Comparison of ENCODE assay signal across 8 cellular contexts in genomic region chr2:230160112-230160660, GRCh38. TPM values are rescaled to one million over a fixed set of nuclear protein-coding genes. Genes with fewer than 3 reads are reported as not detected.
DNase-seq lines count a peak whose midpoint lies in the region; ATAC-seq and TF ChIP-seq lines count a peak whose summit lies in the region.

No MANE protein-coding gene starts in this region.

- H3K36me3 ChIP-seq in CD4-positive, alpha-beta memory T cell (ENCODE audit: insufficient read depth, low read length) = peaks cover 3% of the 10 kb centered on the region
- H3K36me3 ChIP-seq in SJCRH30 = no peaks in the 10 kb centered on the region

- H3K4me3 Mint-ChIP-seq in CD4-positive, alpha-beta memory T cell = peak overlapping the region in 2 of 8 donors; percentile 62 to 71
- H3K4me3 Mint-ChIP-seq in HFFc6 = no peak overlapping the region
- no peak overlapping the region for H3K4me3 Mint-ChIP-seq in glutamatergic neuron (ENCODE audit: unreplicated experiment)

- no peaks in the 10 kb centered on the region for H3K9me3 ChIP-seq in CD4-positive, alpha-beta memory T cell (ENCODE audit: control insufficient read depth in 1 of 2, low read length in 2 of 2)
- H3K9me3 ChIP-seq in SJCRH30 (replicated peaks) = no peaks in the 10 kb centered on the region

- intact Hi-C loops in CD4-positive, alpha-beta memory T cell (cut with micrococcal nuclease) = loop anchor here (1.0 kb wide), 3 partner anchors 359 to 451 kb away; no protein-coding TSS in a partner anchor

- peaks cover 7% of the 10 kb centered on the region for H3K4me1 ChIP-seq in CD4-positive, alpha-beta memory T cell (ENCODE audit: insufficient read depth, low read length)
- H3K4me1 ChIP-seq in SJCRH30 = no peaks in the 10 kb centered on the region

- DNase-seq in CD4-positive, alpha-beta memory T cell = peak; percentile 46 to 52 (median 50)
- DNase-seq in HFFc6 (peak; percentile 20), SJCRH30 (peak; percentile 19 to 66), glutamatergic neuron (peak; percentile 61), retina (peak; percentile 71), NCI-H2227 treated with DMSO at 0.1 percent for 48 hours (lab: John Stamatoyannopoulos, UW) (no peak)
- peak in 3 of 4 experiments; percentile 8 to 45 (median 32) for DNase-seq in activated naive CD4-positive, alpha-beta T cell (lab: John Stamatoyannopoulos, UW)

- no peaks in the 10 kb centered on the region for H3K27me3 Mint-ChIP-seq in CD4-positive, alpha-beta memory T cell
- H3K27me3 Mint-ChIP-seq in HFFc6 (ENCODE audit: insufficient read depth) = peaks cover 3% of the 10 kb centered on the region; the same call in 1 of the 2 replicates
- H3K27me3 Mint-ChIP-seq in glutamatergic neuron (ENCODE audit: unreplicated experiment) = peaks cover 3% of the 10 kb centered on the region

- ATAC-seq in GM19324 (IDR thresholded peaks at IDR 0.05; ENCODE audit: low FRiP score, unreplicated experiment) = no peak

- peak; percentile 96 for TF ChIP-seq CTCF in HFFc6 (IDR thresholded peaks at IDR 0.05)
- TF ChIP-seq CTCF in glutamatergic neuron (IDR thresholded peaks at IDR 0.05; ENCODE audit: partially characterized antibody, unreplicated experiment) = peak; percentile 93

- no peak overlapping the region for H3K4me3 ChIP-seq in CD4-positive, alpha-beta memory T cell (ENCODE audit: low read length in 2 of 2)
- no peak overlapping the region for H3K4me3 ChIP-seq in SJCRH30

- H3K27ac ChIP-seq in CD4-positive, alpha-beta memory T cell (ENCODE audit: low read depth, low read length) = no peak overlapping the region
- H3K27ac ChIP-seq in SJCRH30 = no peak overlapping the region

- H3K4me1 Mint-ChIP-seq in CD4-positive, alpha-beta memory T cell = peaks cover 0 to 6% (median 2%) of the 10 kb centered on the region in 4 donors
- H3K4me1 Mint-ChIP-seq in HFFc6 (ENCODE audit: low read depth) (peaks cover 12% of the 10 kb centered on the region; the same call in 1 of the 2 replicates), glutamatergic neuron (ENCODE audit: low read depth, unreplicated experiment) (peaks cover 2% of the 10 kb centered on the region)

- H3K27me3 ChIP-seq in CD4-positive, alpha-beta memory T cell (ENCODE audit: insufficient read depth, low read length) = no peaks in the 10 kb centered on the region
- no peaks in the 10 kb centered on the region for H3K27me3 ChIP-seq in SJCRH30

- CTCF ChIA-PET in CD4-positive, alpha-beta memory T cell (lab: Charles Lee; ENCODE audit: partially characterized antibody) = interaction anchor here (0.6 to 3.6 kb wide), 35 partner anchors 8 to 1349 kb away, joined by 3 to 42 read pairs (median 4); partner anchors contain the start of genes ITM2C and SLC16A14

- POLR2A ChIA-PET in CD4-positive, alpha-beta memory T cell (lab: Charles Lee; ENCODE audit: partially characterized antibody) = interaction anchor here (0.6 to 1.9 kb wide), 3 partner anchors 10 to 664 kb away, joined by 3 to 5 read pairs (median 4); no protein-coding TSS in a partner anchor

- peaks cover 11 to 17% of the 10 kb centered on the region in 2 donors for H3K36me3 Mint-ChIP-seq in CD4-positive, alpha-beta memory T cell
- H3K36me3 Mint-ChIP-seq in HFFc6 (ENCODE audit: low read depth) = no peaks in the 10 kb centered on the region
- no peaks in the 10 kb centered on the region for H3K36me3 Mint-ChIP-seq in glutamatergic neuron (ENCODE audit: unreplicated experiment)

- H3K9me3 Mint-ChIP-seq in CD4-positive, alpha-beta memory T cell = peaks cover 0 to 2% (median 0%) of the 10 kb centered on the region in 8 donors
- no peaks in the 10 kb centered on the region for H3K9me3 Mint-ChIP-seq in HFFc6
- no peaks in the 10 kb centered on the region for H3K9me3 Mint-ChIP-seq in glutamatergic neuron (ENCODE audit: unreplicated experiment)

- H3K27ac Mint-ChIP-seq in CD4-positive, alpha-beta memory T cell = peak overlapping the region in 2 of 7 donors; percentile 10 to 42
- H3K27ac Mint-ChIP-seq in HFFc6 (no peak overlapping the region), glutamatergic neuron (ENCODE audit: unreplicated experiment) (no peak overlapping the region)

RNA-seq across cellular contexts. Expression of gene SP110, which starts 59.6 kb away (rescaled TPM):
- 100 to 1,000 TPM; 108 to 123 TPM for total RNA-seq in CD4-positive, alpha-beta memory T cell
- polyA plus RNA-seq in CD4-positive, alpha-beta memory T cell = 10 to 100 TPM; 49.8 to 99.2 TPM
- total RNA-seq in HFFc6 (2021; fragmentation: NEBNext Ultra II Directional; extraction: Animal tissue kit (Norgen Biotek cat#: 25700)) = 10 to 100 TPM; 11.3 to 17.3 (median 14.1) TPM
- 2.8 and 3.0 TPM in 2 replicates for total RNA-seq in SJCRH30 (2014; rRNA removed; shearing (Covaris generic))
- 1.3 TPM for total RNA-seq in glutamatergic neuron (ENCODE audit: unreplicated experiment)

Comparison
In these comparisons a context has a peak if more than half of its experiments do, and no peak if none do; other contexts are left out.
1. RNA of gene SP110, which starts 59.6 kb away (total RNA-seq): 108 to 123 TPM in CD4-positive, alpha-beta memory T cell; 11.3 to 17.3 TPM in HFFc6, 2.8 to 3.0 TPM in SJCRH30 and 1.3 TPM in glutamatergic neuron (single experiment); every median in the first group is over 4 times any median in the second.